In genomic region chr10:21579291-21579690, GRCh38 we compare ENCODE assay signal across 1 cellular context.
A peak's percentile ranks its signal among the peaks of the same experiment; 100 is the strongest.
TF ChIP-seq lines count a peak whose summit lies in the region.

No MANE protein-coding gene starts in this region.

TF ChIP-seq in GM12878, 131 proteins besides CTCF, POLR2A, EP300 and RAD21:
- TF ChIP-seq ZNF384 (IDR thresholded peaks at IDR 0.05; ENCODE audit: borderline replicate concordance, low read depth, low read length) (peak; percentile 54; the same call in 1 of the 2 replicates), SP1 (IDR thresholded peaks at IDR 0.05; ENCODE audit: low read depth, low read length) (no peak), CEBPZ (IDR thresholded peaks at IDR 0.05; ENCODE audit: low read depth, low read length) (no peak), REST (IDR thresholded peaks at IDR 0.05; ENCODE audit: low read depth, low read length) (no peak), RELB (IDR thresholded peaks at IDR 0.05; ENCODE audit: low read depth) (no peak), POU2F2 (IDR thresholded peaks at IDR 0.05; ENCODE audit: borderline replicate concordance, low read depth, low read length) (0 out of 3 replicates have a peak, but pooled peaks have one; percentile 21), MLLT1 (IDR thresholded peaks at IDR 0.05) (no peak), RUNX3 (IDR thresholded peaks at IDR 0.05; ENCODE audit: low read length) (0 out of 2 replicates have a peak, but pooled peaks have one; percentile 5), CBX5 (IDR thresholded peaks at IDR 0.05; ENCODE audit: low read depth) (peak; percentile 61; the same call in 1 of the 2 replicates), NBN (IDR thresholded peaks at IDR 0.05) (0 out of 2 replicates have a peak, but pooled peaks have one; percentile 37)
